ENCODE assay signal across 21 cellular contexts in genomic region chr5:55569513-55569865, GRCh38. TPM values are rescaled to one million over a fixed set of nuclear protein-coding genes. Genes with fewer than 3 reads are reported as not detected.
A peak's percentile ranks its signal among the peaks of the same experiment; 100 is the strongest.
DNase-seq lines count a peak whose midpoint lies in the region; ATAC-seq and TF ChIP-seq lines count a peak whose summit lies in the region.
"Had no signal": no experiment of that assay in that cellular context is flagged by ENCODE, and none has a peak within 500 bp of the region (broad histone marks: within the 10 kb centered on the region; RNA-seq: fewer than 3 reads in every experiment).

No MANE protein-coding gene starts in this region.

- H3F3A ChIP-seq in SK-N-SH (replicated peaks; ENCODE audit: insufficient read depth) = peaks cover 9% of the 10 kb centered on the region

- H3K9me2 ChIP-seq in SK-N-SH = no peaks in the 10 kb centered on the region

- ATAC-seq in SK-N-SH treated with all-trans-retinoic acid at 6 μM for 48 hours = no peak
- ATAC-seq: activated CD4-positive, alpha-beta T cell treated with anti-CD3 and anti-CD28 coated beads for 36 hours had no signal

- no peak for TF ChIP-seq RAD21 in SK-N-SH (IDR thresholded peaks at IDR 0.05; ENCODE audit: low read length)

- WGBS in SK-N-SH (ENCODE audit: low lambda C conversion rate) = 94% methylated on average over 3 of the region's 3 CpGs
- WGBS in trophoblast cell (ENCODE audit: extremely low coverage, insufficient coverage, insufficient read length) = no CpG with 5 or more reads among the region's 3 CpGs

- H3K4me1 ChIP-seq in SK-N-SH (ENCODE audit: control insufficient read depth in 1 of 2, insufficient read depth in 2 of 2, low read depth in 1 of 2, low read length in 1 of 2) (0 out of 4 replicates have a peak, but pooled peaks cover 0 to 7% of the 10 kb centered on the region in 2 experiments), trophoblast cell (ENCODE audit: control insufficient read depth in 1 of 2, insufficient read depth in 2 of 2, low read length in 2 of 2) (peaks cover 10 to 12% of the 10 kb centered on the region in 2 experiments), uterus (no peaks in the 10 kb centered on the region)
- H3K4me1 ChIP-seq: right lobe of liver had no signal

- H3K4me3 ChIP-seq in SK-N-SH (ENCODE audit: low read depth in 2 of 2, low read length in 1 of 2) (no peak overlapping the region), trophoblast cell (ENCODE audit: low read depth, low read length) (no peak overlapping the region), uterus (no peak overlapping the region)
- H3K4me3 ChIP-seq: BLaER1 treated with 17β-estradiol and CSF1 and Interleukin-3, amounts not matched to agents 10 nM and 100 nM; PC-9; right lobe of liver had no signal

- H4K20me1 ChIP-seq in SK-N-SH (ENCODE audit: insufficient read depth) = no peaks in the 10 kb centered on the region
- H4K20me1 ChIP-seq: BLaER1 treated with 17β-estradiol and CSF1 and Interleukin-3, amounts not matched to agents 10 nM and 100 nM had no signal

- peak overlapping the region; percentile 96 for H2BK120ac ChIP-seq in trophoblast cell (ENCODE audit: insufficient read depth, low read length, poor library complexity)

- POLR2A ChIA-PET in SK-N-SH (lab: Yijun Ruan, JAX) = no interaction called here

- intact Hi-C loops in uterus (cut with DNase I; ENCODE audit: low total_unique reads) = no loop called here

- H3K36me3 ChIP-seq in SK-N-SH (replicated peaks in 1 of 2; ENCODE audit: control insufficient read depth in 1 of 2, insufficient read depth in 2 of 2, low read length in 1 of 2) (no peaks in the 10 kb centered on the region), trophoblast cell (ENCODE audit: control insufficient read depth in 1 of 2, insufficient read depth in 2 of 2, low read length in 2 of 2) (no peaks in the 10 kb centered on the region), uterus (no peaks in the 10 kb centered on the region)
- H3K36me3 ChIP-seq: BLaER1 treated with 17β-estradiol and CSF1 and Interleukin-3, amounts not matched to agents 10 nM and 100 nM; right lobe of liver had no signal

- H3K9ac ChIP-seq in SK-N-SH (no peak overlapping the region), trophoblast cell (ENCODE audit: low read length) (no peak overlapping the region)
- H3K9ac ChIP-seq: BLaER1 treated with 17β-estradiol and CSF1 and Interleukin-3, amounts not matched to agents 10 nM and 100 nM had no signal

- H2AK5ac ChIP-seq in trophoblast cell (ENCODE audit: low read length) = peak overlapping the region; percentile 94

- no peak overlapping the region for H3K18ac ChIP-seq in trophoblast cell (ENCODE audit: low read length)

- H2BK5ac ChIP-seq in trophoblast cell (ENCODE audit: low read depth, low read length, poor library complexity) = peak overlapping the region; percentile 64

- peak overlapping the region; percentile 77 for H2BK12ac ChIP-seq in trophoblast cell (ENCODE audit: low read length)

- peak overlapping the region; percentile 90 for H4K8ac ChIP-seq in trophoblast cell (ENCODE audit: low read depth, low read length)

- no peak for TF ChIP-seq CTCF in SK-N-SH (IDR thresholded peaks at IDR 0.05)
- TF ChIP-seq CTCF in uterus (IDR thresholded peaks at IDR 0.05) = no peak

- no peak for DNase-seq in SK-N-SH
- peak; percentile 76 for DNase-seq in fibroblast of gingiva (ENCODE audit: low read depth)
- DNase-seq in trophoblast cell = no peak
- DNase-seq in uterus = no peak
- DNase-seq in MV-4-11 (lab: John Stamatoyannopoulos, UW) = no peak
- DNase-seq in amniotic stem cell (lab: John Stamatoyannopoulos, UW) = no peak
- no peak for DNase-seq in mesenteric fat pad (ENCODE audit: low spot score)
- DNase-seq: 8988T; activated CD4-positive, alpha-beta T cell treated with anti-CD3 and anti-CD28 coated beads for 36 hours; cortex of kidney; GF-D8; glutamatergic neuron; KBM-7; mammary epithelial cell; NCI-H1105; NCI-H2171; PC-9; right lobe of liver; stimulated activated CD4-positive, alpha-beta T cell treated with anti-CD3 and anti-CD28 coated beads, Interleukin-4, amount 100 ng/mL, for 24 hours had no signal

- H3K79me2 ChIP-seq in SK-N-SH (ENCODE audit: insufficient read depth) (no peaks in the 10 kb centered on the region), trophoblast cell (ENCODE audit: control insufficient read depth, insufficient read depth, low read length, poor library complexity) (peaks cover 2% of the 10 kb centered on the region)

- H3K9me3 ChIP-seq in SK-N-SH = no peaks in the 10 kb centered on the region
- no peaks in the 10 kb centered on the region for H3K9me3 ChIP-seq in trophoblast cell (ENCODE audit: insufficient read depth, low read depth, low read length)
- H3K9me3 ChIP-seq in uterus = no peaks in the 10 kb centered on the region
- H3K9me3 ChIP-seq: BLaER1 treated with 17β-estradiol and CSF1 and Interleukin-3, amounts not matched to agents 10 nM and 100 nM; right lobe of liver had no signal

- H4K91ac ChIP-seq in trophoblast cell (ENCODE audit: low read depth, low read length) = peak overlapping the region; percentile 62

- 0 out of 2 replicates have a peak overlapping the region, but pooled peaks have one; percentile 5 for H3K4me2 ChIP-seq in SK-N-SH
- no peak overlapping the region for H3K4me2 ChIP-seq in trophoblast cell (ENCODE audit: low read length)
- H3K4me2 ChIP-seq: BLaER1 treated with 17β-estradiol and CSF1 and Interleukin-3, amounts not matched to agents 10 nM and 100 nM; PC-9 had no signal

- peaks cover 26% of the 10 kb centered on the region for H3K79me1 ChIP-seq in trophoblast cell (ENCODE audit: low read length)

- H2AFZ ChIP-seq in SK-N-SH (ENCODE audit: low read depth) = 0 out of 2 replicates have a peak overlapping the region, but pooled peaks have one; percentile 74
- H2AFZ ChIP-seq in trophoblast cell (ENCODE audit: insufficient read depth, low read length, poor library complexity) = no peak overlapping the region
- H2AFZ ChIP-seq: PC-9 had no signal

- CTCF ChIA-PET in SK-N-SH (lab: Yijun Ruan, JAX) = no interaction called here

- no peak for TF ChIP-seq POLR2A in uterus (IDR thresholded peaks at IDR 0.05)

- H3K27ac ChIP-seq in SK-N-SH (ENCODE audit: low read depth in 2 of 2, low read length in 1 of 2) (no peak overlapping the region), trophoblast cell (ENCODE audit: low read depth, low read length) (peak overlapping the region; percentile 99), uterus (peak overlapping the region; percentile 30 to 69)
- H3K27ac ChIP-seq: BLaER1 treated with 17β-estradiol and CSF1 and Interleukin-3, amounts not matched to agents 10 nM and 100 nM; PC-9; right lobe of liver had no signal

- H3K27me3 ChIP-seq in SK-N-SH (ENCODE audit: insufficient read depth) (no peaks in the 10 kb centered on the region), trophoblast cell (ENCODE audit: insufficient read depth, low read length) (no peaks in the 10 kb centered on the region), uterus (no peaks in the 10 kb centered on the region)
- H3K27me3 ChIP-seq: BLaER1 treated with 17β-estradiol and CSF1 and Interleukin-3, amounts not matched to agents 10 nM and 100 nM; right lobe of liver had no signal

- TF ChIP-seq EP300 in SK-N-SH (IDR thresholded peaks at IDR 0.05; ENCODE audit: borderline replicate concordance in 1 of 2, low read depth in 1 of 2, low read length in 1 of 2) = no peak

- H3K23ac ChIP-seq in trophoblast cell (ENCODE audit: low read length) = no peak overlapping the region

- peak overlapping the region; percentile 89 for H3K14ac ChIP-seq in trophoblast cell (ENCODE audit: low read length)

- H4K12ac ChIP-seq in trophoblast cell (ENCODE audit: low read depth, low read length) = peak overlapping the region; percentile 59

- H3K4ac ChIP-seq in trophoblast cell (ENCODE audit: low read depth, low read length) = peak overlapping the region; percentile 55

TF ChIP-seq in SK-N-SH, 30 proteins besides CTCF, POLR2A, EP300 and RAD21 (continues in another document):
- no peak for TF ChIP-seq SMC3 (IDR thresholded peaks at IDR 0.05; ENCODE audit: low read depth, low read length)
- TF ChIP-seq JUND (IDR thresholded peaks at IDR 0.05) = no peak
- TF ChIP-seq PBX3 (IDR thresholded peaks at IDR 0.05) = no peak
- TF ChIP-seq TAF1 (IDR thresholded peaks at IDR 0.05; ENCODE audit: borderline replicate concordance, low read depth, low read length) = no peak
- no peak for TF ChIP-seq RXRA (IDR thresholded peaks at IDR 0.05; ENCODE audit: borderline replicate concordance, low read depth)
- no peak for TF ChIP-seq FOXJ3 (CRISPR knock-in tag; IDR thresholded peaks at IDR 0.05)

TF ChIP-seq in SK-N-SH treated with all-trans-retinoic acid at 6 μM for 48 hours, 23 proteins besides CTCF, POLR2A, EP300 and RAD21 (continues in another document):
- no peak for TF ChIP-seq RARB (CRISPR knock-in tag; IDR thresholded peaks at IDR 0.05)
- TF ChIP-seq ZC3H10 (CRISPR knock-in tag; IDR thresholded peaks at IDR 0.05) = no peak
- TF ChIP-seq ZNF70 (CRISPR knock-in tag; IDR thresholded peaks at IDR 0.05) = no peak
- no peak for TF ChIP-seq CREB5 (CRISPR knock-in tag; IDR thresholded peaks at IDR 0.05; ENCODE audit: low read depth)

RNA-seq across cellular contexts. Expression of gene PLPP1, which starts 34.7 kb away (rescaled TPM):
- 32.8 and 37.5 TPM in 2 replicates for polyA plus RNA-seq in SK-N-SH (2012; rRNA removed)
- polyA plus RNA-seq in SK-N-SH (2012; cell fraction: cytosol; rRNA removed) = 35.9 and 37.2 TPM in 2 replicates
- polyA plus RNA-seq in SK-N-SH (2012; cell fraction: nucleus; rRNA removed) = 29.0 and 70.5 TPM in 2 replicates
- 87.5 and 92.7 TPM in 2 replicates for polyA plus RNA-seq in trophoblast cell (2013)
- total RNA-seq in uterus (100 to 1,000 TPM in 3 of 4 donors, 10 to 100 TPM in 1; 83.4 to 297 (median 175) TPM), mesenteric fat pad (304 TPM)

Comparison
In these comparisons a context has a peak if more than half of its experiments do, and no peak if none do; other contexts are left out.
1. H3K27ac ChIP-seq: peak in trophoblast cell (single experiment) and uterus (2 of 2); none in SK-N-SH (0 of 2).